In genomic region chr5:134086943-134087305, GRCh38 we compare ENCODE assay signal across 13 cellular contexts. TPM values are rescaled to one million over a fixed set of nuclear protein-coding genes. Genes with fewer than 3 reads are reported as not detected.
DNase-seq lines count a peak whose midpoint lies in the region; ATAC-seq and TF ChIP-seq lines count a peak whose summit lies in the region.
"Had no signal": no experiment of that assay in that cellular context is flagged by ENCODE, and none has a peak within 500 bp of the region (broad histone marks: within the 10 kb centered on the region; RNA-seq: fewer than 3 reads in every experiment).

No MANE protein-coding gene starts in this region.

- peak overlapping the region; percentile 65 for H3K4me3 Mint-ChIP-seq in activated naive CD8-positive, alpha-beta T cell treated with anti-CD3 and anti-CD28 coated beads, Interleukin-2, amount 50 U/mL, for 24 hours
- H3K4me3 Mint-ChIP-seq: B cell had no signal

- no peak overlapping the region for H3K27ac ChIP-seq in psoas muscle
- H3K27ac ChIP-seq: pancreas, tibial nerve had no signal

- no peaks in the 10 kb centered on the region for H3K9me3 Mint-ChIP-seq in activated naive CD8-positive, alpha-beta T cell treated with anti-CD3 and anti-CD28 coated beads, Interleukin-2, amount 50 U/mL, for 24 hours

- H3K9me3 ChIP-seq in psoas muscle, result no peaks in the 10 kb centered on the region
- H3K9me3 ChIP-seq: pancreas, tibial nerve had no signal

- peak; percentile 91 for ATAC-seq in activated naive CD8-positive, alpha-beta T cell treated with anti-CD3 and anti-CD28 coated beads, Interleukin-2, amount 50 U/mL, for 24 hours
- no peak for ATAC-seq in HG03025 (IDR thresholded peaks at IDR 0.05; ENCODE audit: low FRiP score, unreplicated experiment)
- ATAC-seq in psoas muscle, result no peak
- ATAC-seq: pancreas had no signal

- DNase-seq in Jurkat, Clone E6-1 (ENCODE audit: low read depth, low spot score), result peak; percentile 100
- DNase-seq in activated CD8-positive, alpha-beta memory T cell treated with anti-CD3 and anti-CD28 coated beads for 4 hours (ENCODE audit: low read depth in 2 of 2), result peak; percentile 51 to 78
- DNase-seq in activated naive CD8-positive, alpha-beta T cell treated with anti-CD3 and anti-CD28 coated beads, Interleukin-2, amount 50 U/mL, for 24 hours, result peak; percentile 81
- DNase-seq in stimulated activated CD4-positive, alpha-beta T cell treated with anti-CD3 and anti-CD28 coated beads, TNF-alpha, amount 100 ng/mL, for 4 hours (ENCODE audit: low read depth in 3 of 3), result peak in 2 of 3 experiments; percentile 67 to 71
- DNase-seq in NCI-H345 (lab: John Stamatoyannopoulos, UW) (no peak), cerebellar cortex (ENCODE audit: low spot score) (no peak), psoas muscle (no peak)
- DNase-seq: KG1, NCI-H510A, pancreas had no signal

- no peak overlapping the region for H3K4me3 ChIP-seq in Jurkat, Clone E6-1 (ENCODE audit: low read length)
- H3K4me3 ChIP-seq in psoas muscle, result no peak overlapping the region
- H3K4me3 ChIP-seq: pancreas, tibial nerve had no signal

- H3K27me3 ChIP-seq in psoas muscle (ENCODE audit: insufficient read depth in 3 of 3, low read length in 2 of 3), result no peaks in the 10 kb centered on the region
- H3K27me3 ChIP-seq: pancreas, tibial nerve had no signal

- H3K27ac Mint-ChIP-seq in activated naive CD8-positive, alpha-beta T cell treated with anti-CD3 and anti-CD28 coated beads, Interleukin-2, amount 50 U/mL, for 24 hours, result peak overlapping the region; percentile 93
- H3K27ac Mint-ChIP-seq: B cell had no signal

- no peaks in the 10 kb centered on the region for H3K4me1 ChIP-seq in psoas muscle
- H3K4me1 ChIP-seq: pancreas had no signal

- WGBS in psoas muscle, 3 donors, result 90 to 98% (median 95%) methylated on average over 12 of the region's 12 CpGs

- H3K4me1 Mint-ChIP-seq in activated naive CD8-positive, alpha-beta T cell treated with anti-CD3 and anti-CD28 coated beads, Interleukin-2, amount 50 U/mL, for 24 hours, result peaks cover 86% of the 10 kb centered on the region

- H3K36me3 Mint-ChIP-seq in activated naive CD8-positive, alpha-beta T cell treated with anti-CD3 and anti-CD28 coated beads, Interleukin-2, amount 50 U/mL, for 24 hours (ENCODE audit: low read depth), result peaks cover 5% of the 10 kb centered on the region

- H3K36me3 ChIP-seq in psoas muscle (ENCODE audit: insufficient read depth in 1 of 2, low read depth in 1 of 2), result no peaks in the 10 kb centered on the region
- H3K36me3 ChIP-seq: pancreas, tibial nerve had no signal

- intact Hi-C loops in psoas muscle (cut with DNase I), result no loop called here

- H3K27me3 Mint-ChIP-seq in activated naive CD8-positive, alpha-beta T cell treated with anti-CD3 and anti-CD28 coated beads, Interleukin-2, amount 50 U/mL, for 24 hours, result peaks cover 5% of the 10 kb centered on the region
- H3K27me3 Mint-ChIP-seq: B cell had no signal

- TF ChIP-seq CTCF in psoas muscle (IDR thresholded peaks at IDR 0.05), result no peak

RNA-seq across cellular contexts. Expression of gene TCF7, which starts 27.6 kb away (rescaled TPM):
- polyA plus RNA-seq in Jurkat, Clone E6-1 (2012; ENCODE audit: insufficient read depth, insufficient read length), result 266 TPM
- 1 to 10 TPM in 2 of 4 donors, under 1 TPM in 2; 0.74 to 2.0 (median 1.0) TPM for total RNA-seq in psoas muscle
- polyA plus RNA-seq in psoas muscle, result 1 to 10 TPM in 2 of 3 donors, under 1 TPM in 1; 0.24 to 2.6 (median 1.0) TPM

Comparison
In these comparisons a context has a peak if more than half of its experiments do, and no peak if none do; other contexts are left out.
1. DNase-seq: peak in Jurkat, Clone E6-1 (single experiment), activated CD8-positive, alpha-beta memory T cell treated with anti-CD3 and anti-CD28 coated beads for 4 hours (2 of 2), activated naive CD8-positive, alpha-beta T cell treated with anti-CD3 and anti-CD28 coated beads, Interleukin-2, amount 50 U/mL, for 24 hours (single experiment) and stimulated activated CD4-positive, alpha-beta T cell treated with anti-CD3 and anti-CD28 coated beads, TNF-alpha, amount 100 ng/mL, for 4 hours (2 of 3); none in NCI-H345 (single experiment), cerebellar cortex (single experiment) and psoas muscle (0 of 2).